8 cellular contexts compared by ENCODE assay signal in genomic region chr20:13220194-13220856, GRCh38. TPM values are rescaled to one million over a fixed set of nuclear protein-coding genes. Genes with fewer than 3 reads are reported as not detected.
DNase-seq lines count a peak whose midpoint lies in the region; ATAC-seq and TF ChIP-seq lines count a peak whose summit lies in the region.

No MANE protein-coding gene starts in this region.

- H3K36me3 Mint-ChIP-seq in activated naive CD4-positive, alpha-beta T cell treated with anti-CD3 and anti-CD28 coated beads, Interleukin-2, amount 50 U/mL, for 72 hours: peaks cover 0 to 5% of the 10 kb centered on the region in 2 donors

- WGBS in heart right ventricle, 2 donors: 0 to 1% methylated on average over 52 to 63 of the region's 63 CpGs

- DNase-seq in ELF-1 (ENCODE audit: low read depth, low spot score) (peak; percentile 79), NCI-H510A (lab: John Stamatoyannopoulos, UW) (peak; percentile 35), heart right ventricle (peak; percentile 49 to 53), posterior cingulate gyrus (peak in 7 of 10 donors; percentile 10 to 84 (median 28))
- DNase-seq in activated naive CD4-positive, alpha-beta T cell treated with anti-CD3 and anti-CD28 coated beads, Interleukin-2, amount 50 U/mL, for 72 hours (ENCODE audit: low spot score in 2 of 2): peak; percentile 18 to 56

- H3K9me3 ChIP-seq in heart right ventricle: no peaks in the 10 kb centered on the region

- no peaks in the 10 kb centered on the region for H3K36me3 ChIP-seq in heart right ventricle

- peak overlapping the region in 7 of 10 donors; percentile 4 to 62 (median 36) for H3K27ac ChIP-seq in heart right ventricle

- intact Hi-C loops in heart right ventricle (cut with DNase I) (loop anchor here in 1 of 10 donors (10.0 kb wide), 1 partner anchor 84 kb away; no protein-coding TSS in a partner anchor), posterior cingulate gyrus (cut with DNase I) (no loop called here)

- no peaks in the 10 kb centered on the region for H3K9me3 Mint-ChIP-seq in activated naive CD4-positive, alpha-beta T cell treated with anti-CD3 and anti-CD28 coated beads, Interleukin-2, amount 50 U/mL, for 72 hours

- H3K27ac Mint-ChIP-seq in activated naive CD4-positive, alpha-beta T cell treated with anti-CD3 and anti-CD28 coated beads, Interleukin-2, amount 50 U/mL, for 72 hours: no peak overlapping the region

- TF ChIP-seq CTCF in heart right ventricle (IDR thresholded peaks at IDR 0.05): no peak

- peaks cover 5 to 31% (median 17%) of the 10 kb centered on the region in 9 donors for H3K4me1 ChIP-seq in heart right ventricle

- peak overlapping the region; percentile 34 to 68 (median 55) for H3K4me3 ChIP-seq in heart right ventricle

- ATAC-seq in activated naive CD4-positive, alpha-beta T cell treated with anti-CD3 and anti-CD28 coated beads, Interleukin-2, amount 50 U/mL, for 72 hours: peak; percentile 44 to 52
- ATAC-seq in heart right ventricle: peak; percentile 33 to 89 (median 66)
- no peak for ATAC-seq in GM18520 (IDR thresholded peaks at IDR 0.05; ENCODE audit: unreplicated experiment)
- ATAC-seq in GM18867 (IDR thresholded peaks at IDR 0.05; ENCODE audit: unreplicated experiment): no peak
- ATAC-seq in GM19455 (IDR thresholded peaks at IDR 0.05; ENCODE audit: unreplicated experiment): no peak

- peaks cover 3 to 86% (median 56%) of the 10 kb centered on the region in 7 donors for H3K27me3 ChIP-seq in heart right ventricle

RNA-seq across cellular contexts. Expression of gene ISM1, which starts 0.7 kb away (rescaled TPM):
- under 1 TPM; 0.31 to 0.50 TPM for total RNA-seq in activated naive CD4-positive, alpha-beta T cell treated with anti-CD3 and anti-CD28 coated beads, Interleukin-2, amount 50 U/mL, for 72 hours
- total RNA-seq in heart right ventricle: 1 to 10 TPM in 5 of 10 donors, under 1 TPM in 5; 0.75 to 1.7 (median 1.0) TPM
- polyA plus RNA-seq in heart right ventricle: 1 to 10 TPM in 1 of 2 donors, under 1 TPM in 1; 0.54 to 1.2 TPM

Comparison
In these comparisons a context has a peak if more than half of its experiments do, and no peak if none do; other contexts are left out.
1. DNase-seq: peak in every context shown above with its lines; median percentile 79 in ELF-1; 51 in heart right ventricle; 37 in activated naive CD4-positive, alpha-beta T cell treated with anti-CD3 and anti-CD28 coated beads, Interleukin-2, amount 50 U/mL, for 72 hours; 35 in NCI-H510A; 28 in posterior cingulate gyrus.
2. ATAC-seq: peak in activated naive CD4-positive, alpha-beta T cell treated with anti-CD3 and anti-CD28 coated beads, Interleukin-2, amount 50 U/mL, for 72 hours (2 of 2) and heart right ventricle (8 of 8); none in GM18520 (single experiment), GM18867 (single experiment) and GM19455 (single experiment).